In genomic region chr17:77375108-77375507, GRCh38 we compare ENCODE assay signal across 8 cellular contexts.
DNase-seq lines count a peak whose midpoint lies in the region; ATAC-seq, FAIRE-seq and TF ChIP-seq lines count a peak whose summit lies in the region.

No MANE protein-coding gene starts in this region.

- no peak for TF ChIP-seq CTCF in vagina (IDR thresholded peaks at IDR 0.05)

- peaks cover 89% of the 10 kb centered on the region for H3K4me1 ChIP-seq in vagina

- no peak for ATAC-seq in stimulated activated naive CD8-positive, alpha-beta T cell treated with anti-CD3 and anti-CD28 coated beads, Interleukin-15, Interleukin-2, amounts not matched to agents 100 U/mL and 50 U/mL, for 24 hours
- no peak for ATAC-seq in naive B cell (ENCODE audit: low read depth in 2 of 2)

- no peaks in the 10 kb centered on the region for H3K9me3 Mint-ChIP-seq in stimulated activated naive CD8-positive, alpha-beta T cell treated with anti-CD3 and anti-CD28 coated beads, Interleukin-15, Interleukin-2, amounts not matched to agents 100 ng/mL and 50 ng/mL, for 24 hours
- H3K9me3 Mint-ChIP-seq in naive B cell = no peaks in the 10 kb centered on the region

- FAIRE-seq in GM19239 (lab: Jason Lieb, UNC) = no peak

- peak overlapping the region; percentile 84 for H3K27ac ChIP-seq in cingulate gyrus (ENCODE audit: low read depth, low read length)
- peak overlapping the region; percentile 95 for H3K27ac ChIP-seq in vagina

- no peaks in the 10 kb centered on the region for H3K27me3 Mint-ChIP-seq in stimulated activated naive CD8-positive, alpha-beta T cell treated with anti-CD3 and anti-CD28 coated beads, Interleukin-15, Interleukin-2, amounts not matched to agents 100 ng/mL and 50 ng/mL, for 24 hours
- H3K27me3 Mint-ChIP-seq in naive B cell = no peaks in the 10 kb centered on the region

- no peaks in the 10 kb centered on the region for H3K27me3 ChIP-seq in vagina

- H3K36me3 ChIP-seq in vagina = no peaks in the 10 kb centered on the region

- intact Hi-C loops in vagina (cut with DNase I) = loop anchor here (5.0 to 10.0 kb wide), 3 partner anchors 47 to 280 kb away; no protein-coding TSS in a partner anchor

- H3K27ac Mint-ChIP-seq in stimulated activated naive CD8-positive, alpha-beta T cell treated with anti-CD3 and anti-CD28 coated beads, Interleukin-15, Interleukin-2, amounts not matched to agents 100 ng/mL and 50 ng/mL, for 24 hours = peak overlapping the region; percentile 61
- peak overlapping the region in 5 of 6 donors; percentile 71 to 96 (median 88) for H3K27ac Mint-ChIP-seq in naive B cell

- peak overlapping the region; percentile 76 to 78 for H3K4me3 ChIP-seq in vagina

- peak overlapping the region; percentile 82 for H3K4me3 Mint-ChIP-seq in stimulated activated naive CD8-positive, alpha-beta T cell treated with anti-CD3 and anti-CD28 coated beads, Interleukin-15, Interleukin-2, amounts not matched to agents 100 ng/mL and 50 ng/mL, for 24 hours
- peak overlapping the region; percentile 80 to 100 (median 98) for H3K4me3 Mint-ChIP-seq in naive B cell

- no peaks in the 10 kb centered on the region for H3K36me3 Mint-ChIP-seq in stimulated activated naive CD8-positive, alpha-beta T cell treated with anti-CD3 and anti-CD28 coated beads, Interleukin-15, Interleukin-2, amounts not matched to agents 100 ng/mL and 50 ng/mL, for 24 hours (ENCODE audit: low read depth)
- H3K36me3 Mint-ChIP-seq in naive B cell = no peaks in the 10 kb centered on the region

- no peak for DNase-seq in stimulated activated naive CD8-positive, alpha-beta T cell treated with anti-CD3 and anti-CD28 coated beads, Interleukin-15, Interleukin-2, amounts not matched to agents 100 U/mL and 50 U/mL, for 24 hours
- DNase-seq in naive B cell (no peak), vagina (ENCODE audit: extremely low spot score in 2 of 2) (no peak), nucleus accumbens (lab: John Stamatoyannopoulos, UW) (no peak), Kasumi-1 (lab: John Stamatoyannopoulos, UW) (no peak), GM19239 (ENCODE audit: insufficient read length, low spot score) (no peak)

- peaks cover 75% of the 10 kb centered on the region for H3K4me1 Mint-ChIP-seq in stimulated activated naive CD8-positive, alpha-beta T cell treated with anti-CD3 and anti-CD28 coated beads, Interleukin-15, Interleukin-2, amounts not matched to agents 100 ng/mL and 50 ng/mL, for 24 hours (ENCODE audit: low read depth)
- H3K4me1 Mint-ChIP-seq in naive B cell = peaks cover 45 to 74% (median 70%) of the 10 kb centered on the region in 3 donors

- no peak for TF ChIP-seq POLR2A in vagina (IDR thresholded peaks at IDR 0.05)

- no peaks in the 10 kb centered on the region for H3K9me3 ChIP-seq in vagina
